In genomic region chr1:229111703-229112319, GRCh38 we compare ENCODE assay signal across 17 cellular contexts.
A peak's percentile ranks its signal among the peaks of the same experiment; 100 is the strongest.
DNase-seq lines count a peak whose midpoint lies in the region; ATAC-seq and TF ChIP-seq lines count a peak whose summit lies in the region.
"Had no signal": no experiment of that assay in that cellular context is flagged by ENCODE, and none has a peak within 500 bp of the region (broad histone marks: within the 10 kb centered on the region; RNA-seq: fewer than 3 reads in every experiment).

No MANE protein-coding gene starts in this region.

- H2BK12ac ChIP-seq in trophoblast cell (ENCODE audit: low read length) = peak overlapping the region; percentile 42

- H3K4me1 ChIP-seq in ascending aorta = peaks cover 26 to 52% of the 10 kb centered on the region in 2 donors
- H3K4me1 ChIP-seq in trophoblast cell (ENCODE audit: control insufficient read depth in 1 of 2, insufficient read depth in 2 of 2, low read length in 2 of 2) = peaks cover 33 to 41% of the 10 kb centered on the region in 2 experiments

- no peak overlapping the region for H4K91ac ChIP-seq in trophoblast cell (ENCODE audit: low read depth, low read length)

- peaks cover 37% of the 10 kb centered on the region for H3K79me1 ChIP-seq in trophoblast cell (ENCODE audit: low read length)

- no peak overlapping the region for H3K4me2 ChIP-seq in trophoblast cell (ENCODE audit: low read length)

- H2BK120ac ChIP-seq in trophoblast cell (ENCODE audit: insufficient read depth, low read length, poor library complexity) = no peak overlapping the region

- no peak overlapping the region for H3K14ac ChIP-seq in trophoblast cell (ENCODE audit: low read length)

- intact Hi-C loops in ascending aorta (cut with DNase I) = no loop called here

- H3K4me3 ChIP-seq in ascending aorta (no peak overlapping the region), trophoblast cell (ENCODE audit: low read depth, low read length) (no peak overlapping the region)
- H3K4me3 ChIP-seq: K562, SJSA1 had no signal

- H3K27me3 ChIP-seq in ascending aorta = no peaks in the 10 kb centered on the region
- no peaks in the 10 kb centered on the region for H3K27me3 ChIP-seq in trophoblast cell (ENCODE audit: insufficient read depth, low read length)
- H3K27me3 ChIP-seq: SJSA1 had no signal

- peak; percentile 63 for DNase-seq in H4 (ENCODE audit: low spot score)
- no peak for DNase-seq in ascending aorta (ENCODE audit: low spot score in 2 of 2)
- peak; percentile 30 for DNase-seq in iris pigment epithelial cell (ENCODE audit: low read depth)
- DNase-seq in trophoblast cell = no peak
- DNase-seq in NCI-H526 treated with DMSO at 0.1 percent for 48 hours (lab: John Stamatoyannopoulos, UW) = no peak
- no peak for DNase-seq in medulla oblongata (ENCODE audit: extremely low spot score)
- DNase-seq in iPS-NIHi7 (ENCODE audit: extremely low spot score) = no peak
- DNase-seq: C1 segment of cervical spinal cord, GF-D8, NCI-H1417 treated with DMSO at 0.1 percent for 48 hours, NCI-H2081, NCI-H510A, NCI-H82, PC-3 had no signal

- H3K18ac ChIP-seq in trophoblast cell (ENCODE audit: low read length) = no peak overlapping the region

- no peak for ATAC-seq in HG02678 (IDR thresholded peaks at IDR 0.05; ENCODE audit: unreplicated experiment)
- ATAC-seq: K562, PC-3 had no signal

- no peak overlapping the region for H3K4ac ChIP-seq in trophoblast cell (ENCODE audit: low read depth, low read length)

- H4K12ac ChIP-seq in trophoblast cell (ENCODE audit: low read depth, low read length) = no peak overlapping the region

- no peak overlapping the region for H2AK5ac ChIP-seq in trophoblast cell (ENCODE audit: low read length)

- WGBS in trophoblast cell (ENCODE audit: extremely low coverage, insufficient coverage, insufficient read length) = no CpG with 5 or more reads among the region's 6 CpGs

- H2BK5ac ChIP-seq in trophoblast cell (ENCODE audit: low read depth, low read length, poor library complexity) = no peak overlapping the region

- H3K79me2 ChIP-seq in trophoblast cell (ENCODE audit: control insufficient read depth, insufficient read depth, low read length, poor library complexity) = no peaks in the 10 kb centered on the region

- TF ChIP-seq CTCF in ascending aorta (IDR thresholded peaks at IDR 0.05) = no peak

- no peak overlapping the region for H4K8ac ChIP-seq in trophoblast cell (ENCODE audit: low read depth, low read length)

- H2AFZ ChIP-seq in trophoblast cell (ENCODE audit: insufficient read depth, low read length, poor library complexity) = no peak overlapping the region

- H3K27ac ChIP-seq in ascending aorta = peak overlapping the region; percentile 14 to 86
- no peak overlapping the region for H3K27ac ChIP-seq in trophoblast cell (ENCODE audit: low read depth, low read length)
- H3K27ac ChIP-seq: SJSA1 had no signal

- no peak overlapping the region for H3K23ac ChIP-seq in trophoblast cell (ENCODE audit: low read length)

- no peak overlapping the region for H3K9ac ChIP-seq in trophoblast cell (ENCODE audit: low read length)

- H3K36me3 ChIP-seq in ascending aorta = no peaks in the 10 kb centered on the region
- H3K36me3 ChIP-seq in trophoblast cell (ENCODE audit: control insufficient read depth in 1 of 2, insufficient read depth in 2 of 2, low read length in 2 of 2) = no peaks in the 10 kb centered on the region
- H3K36me3 ChIP-seq: SJSA1 had no signal

- H3K9me3 ChIP-seq in ascending aorta = no peaks in the 10 kb centered on the region
- H3K9me3 ChIP-seq in trophoblast cell (ENCODE audit: insufficient read depth, low read depth, low read length) = no peaks in the 10 kb centered on the region
- H3K9me3 ChIP-seq: SJSA1 had no signal

Comparison
In these comparisons a context has a peak if more than half of its experiments do, and no peak if none do; other contexts are left out.
1. DNase-seq: peak in H4 (single experiment) and iris pigment epithelial cell (single experiment); none in ascending aorta (0 of 2), trophoblast cell (0 of 2), NCI-H526 treated with DMSO at 0.1 percent for 48 hours (single experiment), medulla oblongata (single experiment) and iPS-NIHi7 (single experiment).